Comparison of ENCODE assay signal across 22 cellular contexts in genomic region chr10:105834261-105835059, GRCh38.
DNase-seq lines count a peak whose midpoint lies in the region; TF ChIP-seq lines count a peak whose summit lies in the region.
"Had no signal": no experiment of that assay in that cellular context is flagged by ENCODE, and none has a peak within 500 bp of the region (broad histone marks: within the 10 kb centered on the region; RNA-seq: fewer than 3 reads in every experiment).

No MANE protein-coding gene starts in this region.

- no peak overlapping the region for H3K4me3 ChIP-seq in colonic mucosa
- H3K4me3 ChIP-seq: GM12878, GM23248, SJSA1 had no signal

- no peak overlapping the region for H3K27ac ChIP-seq in colonic mucosa
- H3K27ac ChIP-seq: 22Rv1, GM23248, SJSA1 had no signal

- H3K9me3 ChIP-seq in colonic mucosa = no peaks in the 10 kb centered on the region
- H3K9me3 ChIP-seq: BE2C had no signal

- DNase-seq in activated CD4-positive, alpha-beta T cell treated with anti-CD3 and anti-CD28 coated beads for 48 hours = peak; percentile 6
- no peak for DNase-seq in activated CD4-positive, alpha-beta T cell treated with anti-CD3 and anti-CD28 coated beads for 1 hour
- DNase-seq in islet precursor cell = peak; percentile 73
- peak; percentile 22 for DNase-seq in non-pigmented ciliary epithelial cell (ENCODE audit: low read depth)
- no peak for DNase-seq in DMS 273 (lab: John Stamatoyannopoulos, UW; ENCODE audit: unreplicated experiment)
- DNase-seq in colonic mucosa = no peak
- DNase-seq in NCI-H1105 treated with DMSO at 0.1 percent for 48 hours (lab: John Stamatoyannopoulos, UW) = no peak
- no peak for DNase-seq in ecto neural progenitor cell (ENCODE audit: low spot score)
- DNase-seq: BE2C, DMS79, GM23248, H9, HFFc6, Kasumi-1, NCI-H1417, NCI-H1694 treated with DMSO at 0.1 percent for 48 hours, NCI-H2081 treated with DMSO at 0.1 percent for 48 hours, NCI-H2171 treated with DMSO at 0.1 percent for 48 hours, NCI-H526 had no signal

- no peaks in the 10 kb centered on the region for H3K4me1 ChIP-seq in colonic mucosa
- H3K4me1 ChIP-seq: BE2C, SJSA1 had no signal

- no peak for TF ChIP-seq CTCF in colonic mucosa (IDR thresholded peaks at IDR 0.05)

- no peaks in the 10 kb centered on the region for H3K36me3 ChIP-seq in colonic mucosa
- H3K36me3 ChIP-seq: BE2C, SJSA1 had no signal

- no peaks in the 10 kb centered on the region for H3K27me3 ChIP-seq in colonic mucosa
- H3K27me3 ChIP-seq: BE2C, SJSA1 had no signal

- H3K9ac ChIP-seq in colonic mucosa (ENCODE audit: low read depth in 2 of 2, low read length in 2 of 2) = no peak overlapping the region
- H3K9ac ChIP-seq: GM23248 had no signal

- intact Hi-C loops in colonic mucosa (cut with DNase I) = no loop called here

Comparison
In these comparisons a context has a peak if more than half of its experiments do, and no peak if none do; other contexts are left out.
1. DNase-seq: peak in activated CD4-positive, alpha-beta T cell treated with anti-CD3 and anti-CD28 coated beads for 48 hours (single experiment), islet precursor cell (single experiment) and non-pigmented ciliary epithelial cell (single experiment); none in activated CD4-positive, alpha-beta T cell treated with anti-CD3 and anti-CD28 coated beads for 1 hour (single experiment), DMS 273 (single experiment), colonic mucosa (single experiment), NCI-H1105 treated with DMSO at 0.1 percent for 48 hours (single experiment) and ecto neural progenitor cell (single experiment).